In genomic region chr4:89838005-89838404, GRCh38 we compare ENCODE assay signal across 9 cellular contexts. TPM values are rescaled to one million over a fixed set of nuclear protein-coding genes. Genes with fewer than 3 reads are reported as not detected.
DNase-seq lines count a peak whose midpoint lies in the region; ATAC-seq, FAIRE-seq and TF ChIP-seq lines count a peak whose summit lies in the region.
"Had no signal": no experiment of that assay in that cellular context is flagged by ENCODE, and none has a peak within 500 bp of the region (broad histone marks: within the 10 kb centered on the region; RNA-seq: fewer than 3 reads in every experiment).

No MANE protein-coding gene starts in this region.

- H3K9me3 ChIP-seq in heart right ventricle (no peaks in the 10 kb centered on the region), left ventricle myocardium inferior (replicated peaks) (no peaks in the 10 kb centered on the region), small intestine (ENCODE audit: control insufficient read depth, low read depth) (no peaks in the 10 kb centered on the region)

- 2 to 3% methylated on average over 9 of the region's 9 CpGs for WGBS in heart right ventricle, 2 donors
- 2 to 5% (median 4%) methylated on average over 9 of the region's 9 CpGs for WGBS in small intestine, 3 donors

- H3K4me1 ChIP-seq in heart right ventricle (peaks cover 0 to 24% (median 13%) of the 10 kb centered on the region in 9 donors), left ventricle myocardium inferior (peaks cover 20% of the 10 kb centered on the region), small intestine (ENCODE audit: control insufficient read depth in 2 of 2, insufficient read depth in 1 of 2, low read depth in 1 of 2, low read length in 1 of 2) (peaks cover 0 to 2% of the 10 kb centered on the region in 2 donors)

- intact Hi-C loops in heart right ventricle (cut with DNase I) (no loop called here), Right ventricle myocardium superior (cut with DNase I) (no loop called here), left ventricle myocardium inferior (cut with micrococcal nuclease) (no loop called here)

- H3K36me3 ChIP-seq in heart right ventricle (no peaks in the 10 kb centered on the region), left ventricle myocardium inferior (no peaks in the 10 kb centered on the region), small intestine (ENCODE audit: control insufficient read depth in 2 of 2, insufficient read depth in 2 of 2, low read length in 2 of 2) (no peaks in the 10 kb centered on the region)

- no peak for FAIRE-seq in small intestine (lab: Jason Lieb, UNC)
- FAIRE-seq: GM12878 had no signal

- no peak for ATAC-seq in heart right ventricle
- ATAC-seq in Right ventricle myocardium superior (ENCODE audit: poor library complexity), result no peak
- no peak for ATAC-seq in GM19328 (IDR thresholded peaks at IDR 0.05; ENCODE audit: unreplicated experiment)
- ATAC-seq in HG03175 (IDR thresholded peaks at IDR 0.05; ENCODE audit: unreplicated experiment), result no peak

- DNase-seq in heart right ventricle (no peak), Right ventricle myocardium superior (no peak), left ventricle myocardium inferior (no peak), small intestine (peak; percentile 6)
- DNase-seq in activated CD8-positive, alpha-beta memory T cell treated with anti-CD3 and anti-CD28 coated beads, Interleukin-2, amount 50 U/mL, for 48 hours, result no peak

- no peak overlapping the region for H3K27ac ChIP-seq in heart right ventricle
- H3K27ac ChIP-seq in VCaP, result peak overlapping the region; percentile 61; the same call in 1 of the 2 replicates
- no peak overlapping the region for H3K27ac ChIP-seq in left ventricle myocardium inferior (replicated peaks)
- H3K27ac ChIP-seq in small intestine (ENCODE audit: low read depth in 1 of 2, low read length in 1 of 2), result no peak overlapping the region

- H3K4me3 ChIP-seq in heart right ventricle (peak overlapping the region; percentile 30 to 65 (median 57)), left ventricle myocardium inferior (peak overlapping the region; percentile 76), small intestine (ENCODE audit: low read depth in 1 of 2, low read length in 2 of 2) (no peak overlapping the region)
- H3K4me3 ChIP-seq: GM12878 had no signal

- TF ChIP-seq CTCF in heart right ventricle (IDR thresholded peaks at IDR 0.05) (no peak), VCaP (conservative IDR thresholded peaks at IDR 0.05) (no peak), left ventricle myocardium inferior (IDR thresholded peaks at IDR 0.05; ENCODE audit: borderline replicate concordance) (no peak)

- H3K27me3 ChIP-seq in heart right ventricle, result peaks cover 0 to 67% (median 61%) of the 10 kb centered on the region in 7 donors
- peaks cover 77% of the 10 kb centered on the region for H3K27me3 ChIP-seq in left ventricle myocardium inferior (ENCODE audit: low read depth)
- H3K27me3 ChIP-seq in small intestine (ENCODE audit: control insufficient read depth in 2 of 2, insufficient read depth in 2 of 2, low read length in 2 of 2), result peaks cover 0 to 16% of the 10 kb centered on the region in 2 donors

RNA-seq across cellular contexts. Expression of gene SNCA, which starts 1.0 kb away (rescaled TPM):
- 10 to 100 TPM in 4 of 10 donors, 1 to 10 TPM in 6; 1.8 to 29.8 (median 3.9) TPM for total RNA-seq in heart right ventricle
- 1 to 10 TPM; 2.5 to 2.7 TPM for polyA plus RNA-seq in heart right ventricle
- 4.0 TPM for total RNA-seq in Right ventricle myocardium superior
- 7.0 TPM for total RNA-seq in left ventricle myocardium inferior
- 10 to 100 TPM in 1 of 3 donors, 1 to 10 TPM in 1, under 1 TPM in 1; 0.89 to 12.7 (median 2.7) TPM for polyA plus RNA-seq in small intestine
- total RNA-seq: GM12878 had no signal

RNA-seq across cellular contexts. Expression of gene MMRN1, which starts 56.6 kb away (rescaled TPM):
- total RNA-seq in heart right ventricle (1 to 10 TPM in 7 of 10 donors, under 1 TPM in 3; 0.20 to 3.9 (median 2.3) TPM), Right ventricle myocardium superior (2.3 TPM), left ventricle myocardium inferior (2.4 TPM)
- polyA plus RNA-seq in heart right ventricle (1 to 10 TPM in 1 of 2 donors, under 1 TPM in 1; 0.80 to 2.8 TPM), small intestine (10 to 100 TPM in 1 of 3 donors, 1 to 10 TPM in 1, under 1 TPM in 1; 0.22 to 66.4 (median 1.1) TPM)

Comparison
In these comparisons a context has a peak if more than half of its experiments do, and no peak if none do; other contexts are left out.
1. H3K4me3 ChIP-seq: peak in heart right ventricle (10 of 10) and left ventricle myocardium inferior (single experiment); none in small intestine (0 of 2).